Comparison of ENCODE assay signal across 8 cellular contexts in the genomic region with DNA sequence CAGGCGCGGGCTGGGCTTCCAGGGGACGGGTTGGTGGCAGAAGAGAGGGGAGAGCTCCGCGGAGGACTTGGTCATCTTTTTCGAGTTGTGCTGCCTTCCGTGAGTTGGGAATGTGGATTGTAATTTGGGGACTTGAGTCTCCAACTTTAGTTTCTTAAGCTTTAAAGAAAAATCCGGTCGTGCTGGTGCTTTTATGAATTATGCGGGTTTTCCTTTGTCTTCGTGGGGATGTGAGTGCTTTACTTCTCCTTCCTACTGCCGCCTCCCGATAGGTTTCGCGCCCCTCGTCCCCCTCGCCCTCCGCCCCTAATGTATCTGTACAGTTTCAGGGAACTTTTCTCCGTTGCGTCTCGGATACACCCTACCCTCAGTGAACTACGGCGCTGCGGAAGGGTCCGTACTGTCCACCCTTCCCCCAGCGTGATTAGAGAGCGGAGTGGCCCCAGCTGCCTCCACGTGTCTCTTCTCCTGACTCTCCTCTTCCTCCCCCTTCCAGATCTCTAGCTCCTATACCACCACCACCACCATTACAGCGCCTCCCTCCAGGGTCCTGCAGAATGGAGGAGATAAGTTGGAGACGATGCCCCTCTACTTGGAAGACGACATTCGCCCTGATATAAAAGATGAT. TPM values are rescaled to one million over a fixed set of nuclear protein-coding genes. Genes with fewer than 3 reads are reported as not detected.
DNase-seq lines count a peak whose midpoint lies in the region; ATAC-seq, FAIRE-seq and TF ChIP-seq lines count a peak whose summit lies in the region.

No MANE protein-coding gene starts in this region.

- H3K4me3 Mint-ChIP-seq in T-cell, result peak overlapping the region; percentile 80 to 88 (median 81)

- H3K27ac Mint-ChIP-seq in T-cell, result peak overlapping the region; percentile 19 to 29

- H3K27me3 ChIP-seq in pancreas, result no peaks in the 10 kb centered on the region

- H3K27me3 Mint-ChIP-seq in T-cell, result peaks cover 0 to 5% of the 10 kb centered on the region in 2 donors

- 25 to 27% methylated on average over 32 of the region's 32 CpGs for WGBS in pancreas, 2 donors

- H3K4me3 ChIP-seq in fibroblast of villous mesenchyme (ENCODE audit: low read depth, low read length) (peak overlapping the region; percentile 96), pancreas (peak overlapping the region; percentile 24 to 60 (median 42))

- no peaks in the 10 kb centered on the region for H3K4me1 ChIP-seq in pancreas

- no peak for FAIRE-seq in pancreas (lab: Jason Lieb, UNC)

- H3K9me3 ChIP-seq in pancreas, result no peaks in the 10 kb centered on the region

- peak in 1 of 34 experiments; percentile 12 for DNase-seq in T-cell
- DNase-seq in fibroblast of villous mesenchyme (ENCODE audit: low read depth), result no peak
- no peak for DNase-seq in pancreas
- no peak for DNase-seq in stimulated activated CD4-positive, alpha-beta T cell treated with anti-CD3 and anti-CD28 coated beads, Interleukin-4, amount 100 ng/mL, for 24 hours
- no peak for DNase-seq in ecto neural progenitor cell (ENCODE audit: low spot score)
- no peak for DNase-seq in middle frontal gyrus (ENCODE audit: extremely low spot score, low spot score)

- POLR2A ChIA-PET in T-cell (lab: Charles Lee), result interaction anchor here (0.7 to 1.9 kb wide), 4 partner anchors 23 to 55 kb away, joined by 3 to 5 read pairs (median 5); no protein-coding TSS in a partner anchor

- H3K4me1 Mint-ChIP-seq in T-cell, result peaks cover 17 to 32% (median 21%) of the 10 kb centered on the region in 3 donors

- TF ChIP-seq CTCF in 22Rv1 (IDR thresholded peaks at IDR 0.05) (no peak), fibroblast of villous mesenchyme (IDR thresholded peaks at IDR 0.05; ENCODE audit: insufficient read depth, low read depth, low read length) (no peak), pancreas (IDR thresholded peaks at IDR 0.05) (no peak)

- H3K36me3 ChIP-seq in pancreas, result no peaks in the 10 kb centered on the region

- H3K36me3 Mint-ChIP-seq in T-cell, result peaks cover 14% of the 10 kb centered on the region

- no peaks in the 10 kb centered on the region for H3K9me3 Mint-ChIP-seq in T-cell

- CTCF ChIA-PET in T-cell (lab: Charles Lee), result interaction anchor here (0.6 to 3.9 kb wide), 10 partner anchors 14 to 202 kb away, joined by 3 to 37 read pairs (median 4); no protein-coding TSS in a partner anchor

- ATAC-seq in GM19372 (IDR thresholded peaks at IDR 0.05; ENCODE audit: low read depth, unreplicated experiment) (peak; percentile 6), T-cell (replicated peaks in 1 of 4) (peak in 2 of 4 experiments; percentile 7 to 20), pancreas (peak; percentile 27 to 54 (median 42))

- intact Hi-C loops in pancreas (cut with DNase I), result loop anchor here in 2 of 3 donors (5.0 to 10.0 kb wide), 3 partner anchors 85 to 177 kb away; partner anchors contain the start of gene NDUFB8 (in 1 of the 2)

- H3K27ac ChIP-seq in 22Rv1 (peak overlapping the region; percentile 89), pancreas (no peak overlapping the region)

RNA-seq across cellular contexts. Expression of gene SCD, which starts 0.6 kb away (rescaled TPM):
- total RNA-seq in T-cell, result 1 to 10 TPM; 2.1 to 5.7 (median 4.7) TPM
- total RNA-seq in fibroblast of villous mesenchyme, result 819 and 937 TPM in 2 replicates
- total RNA-seq in pancreas, result 10 to 100 TPM in 3 of 6 donors, 1 to 10 TPM in 3; 1.9 to 87.6 (median 9.7) TPM
- polyA plus RNA-seq in pancreas, result 10 to 100 TPM; 10.9 to 30.1 TPM

RNA-seq across cellular contexts. Expression of gene PKD2L1, which starts 17.7 kb away (rescaled TPM):
- total RNA-seq in T-cell (not detected), fibroblast of villous mesenchyme (not detected in 2 replicates), pancreas (not detected)
- polyA plus RNA-seq in pancreas, result under 1 TPM; 0.11 to 0.54 TPM
